ENCODE assay signal across 26 cellular contexts in the genomic region with DNA sequence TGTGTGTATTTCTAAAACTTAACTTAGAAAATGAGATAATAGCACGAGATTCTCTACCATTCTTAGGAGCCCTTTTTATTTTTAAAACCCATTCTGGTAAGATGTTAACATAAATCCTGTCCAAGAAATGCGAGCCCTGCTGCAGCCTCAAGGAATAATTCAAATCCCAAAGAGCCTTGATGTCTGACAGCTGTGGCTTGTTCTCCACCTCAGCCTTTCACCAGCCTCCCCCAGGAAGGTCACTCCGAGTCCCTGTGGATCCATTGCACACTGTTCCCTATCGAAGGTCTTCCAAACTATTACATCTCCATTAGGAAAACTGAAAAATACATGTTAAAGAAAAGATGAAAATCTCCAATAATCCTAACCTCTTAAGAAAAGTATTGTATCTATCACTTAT.
"Had no signal": no experiment of that assay in that cellular context is flagged by ENCODE, and none has a peak within 500 bp of the region (broad histone marks: within the 10 kb centered on the region; RNA-seq: fewer than 3 reads in every experiment).

No MANE protein-coding gene starts in this region.

- H3K4me1 ChIP-seq: neural progenitor cell, right lobe of liver, uterus had no signal

- H3K27me3 ChIP-seq: neural progenitor cell, ovary, right lobe of liver, tibial nerve, uterus had no signal

- H3K27ac ChIP-seq: neural progenitor cell, neutrophil, ovary, prostate gland, right lobe of liver, tibial nerve, uterus had no signal

- H2AFZ ChIP-seq: neural progenitor cell had no signal

- H3K4me3 ChIP-seq: lung, neural progenitor cell, ovary, prostate gland, right lobe of liver, smooth muscle cell, tibial nerve, uterus had no signal

- H3K36me3 ChIP-seq: neural progenitor cell, neutrophil, ovary, prostate gland, right lobe of liver, tibial nerve, uterus had no signal

- H3K4me2 ChIP-seq: neural progenitor cell, smooth muscle cell had no signal

- ATAC-seq: left colon; naive thymus-derived CD4-positive, alpha-beta T cell; natural killer cell treated with Interleukin-12 subunit alpha and Interleukin-12 subunit beta and Interleukin-15 and Interleukin-18, amount 100 ng/mL, for 72 hours; right lobe of liver; stimulated activated memory B cell treated with anti-CD40 and anti-IgM and Interleukin-4, amounts not matched to agents 10 μg/mL and 1 μg/mL and 100 μg/mL, for 72 hours; stimulated activated naive CD8-positive, alpha-beta T cell treated with anti-CD3 and anti-CD28 coated beads, Interleukin-15, amount 100 ng/mL, for 72 hours had no signal

- FAIRE-seq: keratinocyte had no signal

- H3K9ac ChIP-seq: neural progenitor cell had no signal

- DNase-seq: head of caudate nucleus; hippocampal formation; kidney glomerular epithelial cell; left colon; mesendoderm; naive thymus-derived CD4-positive, alpha-beta T cell; occipital lobe; ovary; retina; right lobe of liver; stimulated activated CD4-positive, alpha-beta T cell treated with anti-CD3 and anti-CD28 coated beads, Interleukin-1b, Interleukin-23, amount 100 ng/mL, for 48 hours; stimulated activated CD4-positive, alpha-beta T cell treated with anti-CD3 and anti-CD28 coated beads, Interleukin-2, amount 100 ng/mL, for 48 hours; stimulated activated CD4-positive, alpha-beta T cell treated with anti-CD3 and anti-CD28 coated beads, Interleukin-4, amount 100 ng/mL, for 4 hours; stimulated activated CD8-positive, alpha-beta memory T cell treated with anti-CD3 and anti-CD28 coated beads, Interleukin-4, amount 100 ng/mL, for 48 hours; stimulated activated naive CD4-positive, alpha-beta T cell treated with Interleukin-2 at 50 U/mL for 16 hours; stimulated activated naive CD8-positive, alpha-beta T cell treated with anti-CD3 and anti-CD28 coated beads, Interleukin-15, amount 100 ng/mL, for 72 hours; uterus had no signal

- H3K9me3 ChIP-seq: neutrophil, ovary, prostate gland, right lobe of liver, tibial nerve, uterus had no signal
